In genomic region chr11:27698872-27699241, GRCh38 we compare ENCODE assay signal across 8 cellular contexts. TPM values are rescaled to one million over a fixed set of nuclear protein-coding genes. Genes with fewer than 3 reads are reported as not detected.
DNase-seq lines count a peak whose midpoint lies in the region; ATAC-seq, FAIRE-seq and TF ChIP-seq lines count a peak whose summit lies in the region.

No MANE protein-coding gene starts in this region.

- no peak overlapping the region for H3K9ac ChIP-seq in liver (ENCODE audit: low read depth in 1 of 2, low read length in 2 of 2)

- peaks cover 48% of the 10 kb centered on the region for H3K79me2 ChIP-seq in ACC112 (ENCODE audit: control insufficient read depth, insufficient read depth, low read length, unreplicated experiment)

- peak overlapping the region; percentile 85 for H2AFZ ChIP-seq in ACC112 (ENCODE audit: low read length, unreplicated experiment)

- H3K27me3 ChIP-seq in ACC112 (ENCODE audit: insufficient read depth, low read length) (no peaks in the 10 kb centered on the region), liver (ENCODE audit: control insufficient read depth in 4 of 4, insufficient read depth in 4 of 4, low read length in 3 of 4) (peaks cover 0 to 12% (median 5%) of the 10 kb centered on the region in 4 donors)

- H3K9me3 ChIP-seq in liver (ENCODE audit: control insufficient read depth in 4 of 4, low read length in 3 of 4), result no peaks in the 10 kb centered on the region

- TF ChIP-seq POLR2A in GM12892 (IDR thresholded peaks at IDR 0.05; ENCODE audit: low read depth, low read length), result no peak

- DNase-seq in GM12892 (ENCODE audit: insufficient read length), result no peak
- peak; percentile 80 to 81 for DNase-seq in NCI-H1930 (lab: John Stamatoyannopoulos, UW)
- DNase-seq in choroid plexus epithelial cell (ENCODE audit: low read depth), result peak; percentile 96
- DNase-seq in stimulated activated CD4-positive, alpha-beta T cell treated with anti-CD3 and anti-CD28 coated beads, TNF-alpha, amount 100 ng/mL, for 4 hours (ENCODE audit: low read depth in 3 of 3), result peak; percentile 8 to 33 (median 30)

- FAIRE-seq in GM12892 (lab: Jason Lieb, UNC), result peak; percentile 70

- H3K27ac ChIP-seq in ACC112 (ENCODE audit: low read depth, low read length), result peak overlapping the region; percentile 46
- H3K27ac ChIP-seq in liver (ENCODE audit: low read depth in 1 of 2, low read length in 2 of 2), result no peak overlapping the region

- peak overlapping the region; percentile 94 for H3K4me3 ChIP-seq in ACC112 (ENCODE audit: low read depth, low read length)
- H3K4me3 ChIP-seq in WI38 (ENCODE audit: low read depth, low read length), result peak overlapping the region; percentile 97
- peak overlapping the region; percentile 74 for H3K4me3 ChIP-seq in choroid plexus epithelial cell (ENCODE audit: low read depth, low read length)
- peak overlapping the region in 1 of 3 donors; percentile 67 for H3K4me3 ChIP-seq in liver (ENCODE audit: low read depth in 1 of 3, low read length in 3 of 3)

- peak; percentile 52 for ATAC-seq in HG02840 (IDR thresholded peaks at IDR 0.05; ENCODE audit: low FRiP score, unreplicated experiment)

- no peaks in the 10 kb centered on the region for H3K36me3 ChIP-seq in ACC112 (ENCODE audit: insufficient read depth, low read length)
- H3K36me3 ChIP-seq in liver (ENCODE audit: control insufficient read depth in 4 of 4, insufficient read depth in 3 of 4, low read depth in 1 of 4, low read length in 3 of 4), result no peaks in the 10 kb centered on the region

- WGBS in liver, result 2% methylated on average over 18 of the region's 18 CpGs

- TF ChIP-seq CTCF in WI38 (IDR thresholded peaks at IDR 0.05; ENCODE audit: low read depth, low read length) (peak; percentile 53), choroid plexus epithelial cell (conservative IDR thresholded peaks at IDR 0.05; ENCODE audit: low read depth, low read length) (peak; percentile 86), liver (IDR thresholded peaks at IDR 0.05; ENCODE audit: low read depth, low read length, missing input control) (peak; percentile 63)

- H3K4me1 ChIP-seq in ACC112 (ENCODE audit: control insufficient read depth, insufficient read depth, low read length, unreplicated experiment), result peaks cover 34% of the 10 kb centered on the region
- H3K4me1 ChIP-seq in liver (ENCODE audit: control insufficient read depth in 4 of 4, insufficient read depth in 4 of 4, low read length in 3 of 4), result peaks cover 11 to 31% (median 27%) of the 10 kb centered on the region in 4 donors

- peak; percentile 77 to 85 for TF ChIP-seq RAD21 in liver (IDR thresholded peaks at IDR 0.05)

TF ChIP-seq in liver, 16 proteins besides CTCF, POLR2A, EP300 and RAD21:
- no peak for TF ChIP-seq HNF4G (IDR thresholded peaks at IDR 0.05)
- no peak for TF ChIP-seq NR2F2 (IDR thresholded peaks at IDR 0.05)
- no peak for TF ChIP-seq SP1 (IDR thresholded peaks at IDR 0.05)
- no peak for TF ChIP-seq JUND (IDR thresholded peaks at IDR 0.05)
- TF ChIP-seq, protein P1, sequence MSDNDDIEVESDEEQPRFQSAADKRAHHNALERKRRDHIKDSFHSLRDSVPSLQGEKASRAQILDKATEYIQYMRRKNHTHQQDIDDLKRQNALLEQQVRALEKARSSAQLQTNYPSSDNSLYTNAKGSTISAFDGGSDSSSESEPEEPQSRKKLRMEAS (IDR thresholded peaks at IDR 0.05), result no peak
- TF ChIP-seq REST (IDR thresholded peaks at IDR 0.05), result no peak
- TF ChIP-seq YY1 (IDR thresholded peaks at IDR 0.05), result no peak
- no peak for TF ChIP-seq EGR1 (IDR thresholded peaks at IDR 0.05; ENCODE audit: low read depth in 2 of 2)
- no peak for TF ChIP-seq FOXA2 (IDR thresholded peaks at IDR 0.05)
- TF ChIP-seq, protein P2, sequence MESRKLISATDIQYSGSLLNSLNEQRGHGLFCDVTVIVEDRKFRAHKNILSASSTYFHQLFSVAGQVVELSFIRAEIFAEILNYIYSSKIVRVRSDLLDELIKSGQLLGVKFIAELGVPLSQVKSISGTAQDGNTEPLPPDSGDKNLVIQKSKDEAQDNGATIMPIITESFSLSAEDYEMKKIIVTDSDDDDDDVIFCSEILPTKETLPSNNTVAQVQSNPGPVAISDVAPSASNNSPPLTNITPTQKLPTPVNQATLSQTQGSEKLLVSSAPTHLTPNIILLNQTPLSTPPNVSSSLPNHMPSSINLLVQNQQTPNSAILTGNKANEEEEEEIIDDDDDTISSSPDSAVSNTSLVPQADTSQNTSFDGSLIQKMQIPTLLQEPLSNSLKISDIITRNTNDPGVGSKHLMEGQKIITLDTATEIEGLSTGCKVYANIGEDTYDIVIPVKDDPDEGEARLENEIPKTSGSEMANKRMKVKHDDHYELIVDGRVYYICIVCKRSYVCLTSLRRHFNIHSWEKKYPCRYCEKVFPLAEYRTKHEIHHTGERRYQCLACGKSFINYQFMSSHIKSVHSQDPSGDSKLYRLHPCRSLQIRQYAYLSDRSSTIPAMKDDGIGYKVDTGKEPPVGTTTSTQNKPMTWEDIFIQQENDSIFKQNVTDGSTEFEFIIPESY (IDR thresholded peaks at IDR 0.05), result no peak
- no peak for TF ChIP-seq GABPA (IDR thresholded peaks at IDR 0.05 in 1 of 2, conservative IDR thresholded peaks at IDR 0.05 in 1 of 2)
- TF ChIP-seq TAF1 (conservative IDR thresholded peaks at IDR 0.05), result no peak

RNA-seq across cellular contexts. Expression of gene BDNF, which starts 1.4 kb away (rescaled TPM):
- not detected for polyA plus RNA-seq in GM12892 (2012; ENCODE audit: missing spikeins)
- total RNA-seq in liver, result under 1 TPM; 0.08 to 0.28 TPM
- under 1 TPM; 0.03 to 0.06 TPM for polyA plus RNA-seq in liver
